In the genomic region with DNA sequence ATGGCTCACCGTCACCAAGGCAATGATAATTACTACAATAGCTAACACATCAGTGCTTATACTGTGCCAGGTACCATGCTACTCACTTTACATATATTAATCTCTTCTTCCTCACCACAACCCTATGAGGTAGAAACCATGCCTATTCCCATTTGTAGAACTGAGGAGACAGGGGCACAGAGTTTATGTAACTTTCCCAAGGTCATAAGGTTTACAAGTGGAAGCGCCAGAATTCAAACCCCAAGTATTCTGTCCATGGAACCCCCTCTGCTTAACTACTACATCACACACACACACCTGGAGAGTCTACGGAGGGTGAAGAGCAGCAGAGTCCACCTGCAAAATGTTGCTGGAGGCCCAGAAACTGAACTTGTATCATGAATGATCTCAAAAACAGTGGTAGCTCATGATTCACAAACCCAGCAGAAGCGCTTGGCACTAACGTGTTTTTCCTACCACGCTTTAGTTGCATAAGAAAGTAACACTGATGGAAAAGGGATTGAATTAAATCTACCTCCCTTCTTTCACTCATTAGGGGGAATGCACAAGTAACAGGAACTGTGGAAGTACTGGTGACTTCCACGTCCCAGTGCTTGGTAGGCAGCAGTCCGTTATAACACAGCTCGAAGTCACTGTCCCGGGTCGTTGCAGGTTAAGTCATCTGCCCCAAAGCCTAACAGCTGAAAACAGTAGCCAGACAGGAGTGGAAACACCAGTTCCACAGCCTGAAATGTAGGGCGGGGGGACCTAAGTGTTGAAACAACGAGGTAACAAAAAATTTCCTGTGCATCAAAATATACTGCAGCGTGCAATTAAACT, we compare ENCODE assay signal across 8 cellular contexts. TPM values are rescaled to one million over a fixed set of nuclear protein-coding genes. Genes with fewer than 3 reads are reported as not detected.
DNase-seq lines count a peak whose midpoint lies in the region; ATAC-seq and TF ChIP-seq lines count a peak whose summit lies in the region.

No MANE protein-coding gene starts in this region.

- peak overlapping the region; percentile 96 for H3K27ac Mint-ChIP-seq in CD4-positive, alpha-beta T cell
- H3K27ac Mint-ChIP-seq in IgD-negative memory B cell (peak overlapping the region; percentile 74 to 93 (median 84)), brain (peak overlapping the region in 2 of 5 experiments; percentile 58 to 68)

- H3K27me3 ChIP-seq in CD4-positive, alpha-beta T cell (ENCODE audit: control insufficient read depth, insufficient read depth, low read length) = no peaks in the 10 kb centered on the region
- no peaks in the 10 kb centered on the region for H3K27me3 ChIP-seq in mucosa of rectum (ENCODE audit: control insufficient read depth in 2 of 2, insufficient read depth in 2 of 2, low read length in 2 of 2)

- no peaks in the 10 kb centered on the region for H3K36me3 ChIP-seq in mucosa of rectum (ENCODE audit: control insufficient read depth in 2 of 2, insufficient read depth in 2 of 2, low read length in 2 of 2)

- in situ Hi-C loops in GM13976 (cut with MboI; ENCODE audit: low sequenced_read_pairs, unreplicated experiment) = no loop called here

- TF ChIP-seq CTCF in CD4-positive, alpha-beta T cell (IDR thresholded peaks at IDR 0.05) = no peak
- TF ChIP-seq CTCF in brain (conservative IDR thresholded peaks at IDR 0.05) = no peak
- no peak for TF ChIP-seq CTCF in GM13976 (IDR thresholded peaks at IDR 0.05; ENCODE audit: borderline replicate concordance, control extremely low read depth, extremely low read depth, insufficient read depth, missing control alignments)

- POLR2A ChIA-PET in CD4-positive, alpha-beta T cell (lab: Charles Lee) = interaction anchor here (1.1 to 4.7 kb wide), 3 partner anchors 54 to 191 kb away, joined by 3 to 52 read pairs (median 39); a partner anchor contains a TSS

- DNase-seq in CD4-positive, alpha-beta T cell = no peak
- DNase-seq in GM13976 (ENCODE audit: low spot score) = no peak

- H3K36me3 Mint-ChIP-seq in CD4-positive, alpha-beta T cell (ENCODE audit: low read depth) = peaks cover 9% of the 10 kb centered on the region
- no peaks in the 10 kb centered on the region for H3K36me3 Mint-ChIP-seq in IgD-negative memory B cell
- no peaks in the 10 kb centered on the region for H3K36me3 Mint-ChIP-seq in brain

- no peak overlapping the region for H3K9ac ChIP-seq in mucosa of rectum (ENCODE audit: low read depth in 1 of 2, low read length in 2 of 2)

- intact Hi-C loops in CD4-positive, alpha-beta T cell (cut with DNase I, micrococcal nuclease) = loop anchor here in 1 of 2 experiments (5.0 to 10.0 kb wide), 3 partner anchors 416 to 716 kb away; a partner anchor contains a TSS

- no peaks in the 10 kb centered on the region for H3K9me3 Mint-ChIP-seq in CD4-positive, alpha-beta T cell
- H3K9me3 Mint-ChIP-seq in IgD-negative memory B cell (no peaks in the 10 kb centered on the region), brain (no peaks in the 10 kb centered on the region)

- peaks cover 0 to 4% of the 10 kb centered on the region in 2 donors for H3K4me1 ChIP-seq in mucosa of rectum (ENCODE audit: control insufficient read depth in 2 of 2, insufficient read depth in 2 of 2, low read length in 2 of 2)

- ATAC-seq in CD4-positive, alpha-beta T cell (ENCODE audit: poor library complexity) = no peak
- ATAC-seq in GM19395 (IDR thresholded peaks at IDR 0.05; ENCODE audit: unreplicated experiment) = no peak
- ATAC-seq in HG03469 (IDR thresholded peaks at IDR 0.05; ENCODE audit: unreplicated experiment) = no peak
- no peak for ATAC-seq in GM21447 (IDR thresholded peaks at IDR 0.05; ENCODE audit: unreplicated experiment)

- H3K27ac ChIP-seq in CD4-positive, alpha-beta T cell (ENCODE audit: low read depth, low read length) = no peak overlapping the region
- H3K27ac ChIP-seq in mucosa of rectum (ENCODE audit: low read depth in 2 of 2, low read length in 2 of 2) = no peak overlapping the region

- H3K9me3 ChIP-seq in CD4-positive, alpha-beta T cell (ENCODE audit: control insufficient read depth, low read length) = no peaks in the 10 kb centered on the region
- no peaks in the 10 kb centered on the region for H3K9me3 ChIP-seq in mucosa of rectum (ENCODE audit: control insufficient read depth in 2 of 2, low read length in 2 of 2)

- CTCF ChIA-PET in CD4-positive, alpha-beta T cell (lab: Charles Lee) = interaction anchor here (0.6 to 1.5 kb wide), 2 partner anchors 54 to 122 kb away, joined by 3 to 4 read pairs; no protein-coding TSS in a partner anchor

- peak overlapping the region; percentile 10 to 41 for H3K4me3 ChIP-seq in mucosa of rectum (ENCODE audit: low read length in 2 of 2)

- H3K27me3 Mint-ChIP-seq in CD4-positive, alpha-beta T cell = no peaks in the 10 kb centered on the region
- no peaks in the 10 kb centered on the region for H3K27me3 Mint-ChIP-seq in IgD-negative memory B cell
- peaks cover 69% of the 10 kb centered on the region for H3K27me3 Mint-ChIP-seq in brain

- H3K4me1 Mint-ChIP-seq in CD4-positive, alpha-beta T cell (ENCODE audit: low read depth) = peaks cover 65% of the 10 kb centered on the region
- H3K4me1 Mint-ChIP-seq in IgD-negative memory B cell = peaks cover 42 to 59% (median 52%) of the 10 kb centered on the region in 3 donors
- H3K4me1 Mint-ChIP-seq in brain = peaks cover 20% of the 10 kb centered on the region

- peak overlapping the region; percentile 81 for H3K4me3 Mint-ChIP-seq in CD4-positive, alpha-beta T cell
- H3K4me3 Mint-ChIP-seq in IgD-negative memory B cell = peak overlapping the region; percentile 73 to 98 (median 86)
- peak overlapping the region; percentile 23 to 86 (median 76) for H3K4me3 Mint-ChIP-seq in brain

RNA-seq across cellular contexts. Expression of a gene that starts 2.0 kb away (rescaled TPM):
- total RNA-seq in CD4-positive, alpha-beta T cell = 10 to 100 TPM; 28.8 to 29.9 TPM
- 27.5 TPM for polyA plus RNA-seq in IgD-negative memory B cell
- 1.6 TPM for polyA plus RNA-seq in brain (ENCODE audit: insufficient read depth, low read depth, low replicate concordance)

Comparison
In these comparisons a context has a peak if more than half of its experiments do, and no peak if none do; other contexts are left out.
1. RNA of a gene that starts 2.0 kb away (polyA plus RNA-seq): 27.5 TPM in IgD-negative memory B cell (single experiment); 1.6 TPM in brain (single experiment); every median in the first group is over 10 times any median in the second.
2. Peak in every context shown above with its lines, with median percentiles within 50 percentile points of each other: H3K4me3 Mint-ChIP-seq.